18 cellular contexts compared by ENCODE assay signal in genomic region chr15:84737005-84737404, GRCh38. TPM values are rescaled to one million over a fixed set of nuclear protein-coding genes. Genes with fewer than 3 reads are reported as not detected.
DNase-seq lines count a peak whose midpoint lies in the region; ATAC-seq and TF ChIP-seq lines count a peak whose summit lies in the region.
"Had no signal": no experiment of that assay in that cellular context is flagged by ENCODE, and none has a peak within 500 bp of the region (broad histone marks: within the 10 kb centered on the region; RNA-seq: fewer than 3 reads in every experiment).

No MANE protein-coding gene starts in this region.

- BruUV-seq in Calu3 (replicated peaks; lab: Mats Ljungman, UMichigan), result no TSS peak

- POLR2A ChIA-PET in CD4-positive, alpha-beta T cell (lab: Charles Lee), result interaction anchor here (3.0 to 8.4 kb wide), 4 partner anchors 10 to 82 kb away, joined by 17 to 232 read pairs (median 194); partner anchors contain the start of genes SEC11A, WDR73 and ZNF592
- POLR2A ChIA-PET in activated CD8-positive, alpha-beta T cell treated with anti-CD3 and anti-CD28 coated beads, Interleukin-2, amount 10 ng/mL, durations not matched to agents 7 days and 5 days (lab: Charles Lee), result interaction anchor here (1.4 to 5.2 kb wide), 3 partner anchors 10 to 21 kb away, joined by 7 to 80 read pairs (median 11); partner anchors contain the start of gene SEC11A

- intact Hi-C loops in CD4-positive, alpha-beta T cell (cut with DNase I, micrococcal nuclease), result no loop called here
- intact Hi-C loops in Calu3 (cut with micrococcal nuclease; ENCODE audit: unreplicated experiment), result no loop called here

- no peak for TF ChIP-seq CTCF in CD4-positive, alpha-beta T cell (IDR thresholded peaks at IDR 0.05)
- TF ChIP-seq CTCF in Calu3 (IDR thresholded peaks at IDR 0.05; ENCODE audit: unreplicated experiment) (no peak), osteoblast (IDR thresholded peaks at IDR 0.05; ENCODE audit: extremely low read depth, low read depth, low read length) (no peak)

- H3K4me3 ChIP-seq in osteoblast (ENCODE audit: insufficient read depth, low read length), result no peak overlapping the region
- H3K4me3 ChIP-seq: colonic mucosa, gastroesophageal sphincter, upper lobe of right lung had no signal

- no peaks in the 10 kb centered on the region for H3K36me3 Mint-ChIP-seq in CD4-positive, alpha-beta T cell (ENCODE audit: low read depth)
- peaks cover 27% of the 10 kb centered on the region for H3K36me3 Mint-ChIP-seq in Calu3 (ENCODE audit: insufficient read depth, unreplicated experiment)
- no peaks in the 10 kb centered on the region for H3K36me3 Mint-ChIP-seq in activated CD8-positive, alpha-beta T cell treated with anti-CD3 and anti-CD28 coated beads, Interleukin-2, amount 10 ng/mL, durations not matched to agents 7 days and 5 days (ENCODE audit: low read depth)
- H3K36me3 Mint-ChIP-seq in naive B cell, result no peaks in the 10 kb centered on the region

- no peaks in the 10 kb centered on the region for H3K27me3 Mint-ChIP-seq in CD4-positive, alpha-beta T cell
- H3K27me3 Mint-ChIP-seq in Calu3 (ENCODE audit: unreplicated experiment) (no peaks in the 10 kb centered on the region), naive B cell (no peaks in the 10 kb centered on the region)
- no peaks in the 10 kb centered on the region for H3K27me3 Mint-ChIP-seq in activated CD8-positive, alpha-beta T cell treated with anti-CD3 and anti-CD28 coated beads, Interleukin-2, amount 10 ng/mL, durations not matched to agents 7 days and 5 days (ENCODE audit: low read depth)

- H3K36me3 ChIP-seq in osteoblast (ENCODE audit: insufficient read depth, low read length), result no peaks in the 10 kb centered on the region
- H3K36me3 ChIP-seq: colonic mucosa, gastroesophageal sphincter, upper lobe of right lung had no signal

- peaks cover 51% of the 10 kb centered on the region for H3K4me1 Mint-ChIP-seq in CD4-positive, alpha-beta T cell (ENCODE audit: low read depth)
- H3K4me1 Mint-ChIP-seq in Calu3 (ENCODE audit: low read depth, unreplicated experiment) (peaks cover 52% of the 10 kb centered on the region), naive B cell (peaks cover 31 to 54% (median 36%) of the 10 kb centered on the region in 3 donors)
- H3K4me1 Mint-ChIP-seq in activated CD8-positive, alpha-beta T cell treated with anti-CD3 and anti-CD28 coated beads, Interleukin-2, amount 10 ng/mL, durations not matched to agents 7 days and 5 days (ENCODE audit: low read depth), result peaks cover 47% of the 10 kb centered on the region

- H2AFZ ChIP-seq in osteoblast (ENCODE audit: low read length), result no peak overlapping the region

- DNase-seq in CD4-positive, alpha-beta T cell, result no peak
- DNase-seq in Calu3 (no peak), naive B cell (no peak), osteoblast (ENCODE audit: insufficient read length, low spot score, missing footprints) (no peak), cerebellar nuclear complex (lab: John Stamatoyannopoulos, UW) (no peak)
- no peak for DNase-seq in activated CD8-positive, alpha-beta T cell treated with anti-CD3 and anti-CD28 coated beads, Interleukin-2, amount 10 ng/mL, durations not matched to agents 7 days and 5 days
- DNase-seq: C1 segment of cervical spinal cord, colonic mucosa, EL, KG1, left ventricle myocardium superior, NCI-H146, NCI-H345, SIG-M5, upper lobe of right lung had no signal

- H3K9me3 Mint-ChIP-seq in CD4-positive, alpha-beta T cell, result no peaks in the 10 kb centered on the region
- H3K9me3 Mint-ChIP-seq in Calu3 (ENCODE audit: low read depth, unreplicated experiment) (no peaks in the 10 kb centered on the region), naive B cell (no peaks in the 10 kb centered on the region)
- no peaks in the 10 kb centered on the region for H3K9me3 Mint-ChIP-seq in activated CD8-positive, alpha-beta T cell treated with anti-CD3 and anti-CD28 coated beads, Interleukin-2, amount 10 ng/mL, durations not matched to agents 7 days and 5 days (ENCODE audit: insufficient read depth)

- H3K4me3 Mint-ChIP-seq in CD4-positive, alpha-beta T cell, result peak overlapping the region; percentile 2
- H3K4me3 Mint-ChIP-seq in Calu3 (ENCODE audit: low read depth, unreplicated experiment), result no peak overlapping the region
- H3K4me3 Mint-ChIP-seq in activated CD8-positive, alpha-beta T cell treated with anti-CD3 and anti-CD28 coated beads, Interleukin-2, amount 10 ng/mL, durations not matched to agents 7 days and 5 days, result no peak overlapping the region
- H3K4me3 Mint-ChIP-seq in naive B cell, result peak overlapping the region in 1 of 8 donors; percentile 49

- H3K9me3 ChIP-seq in CD4-positive, alpha-beta T cell (ENCODE audit: control insufficient read depth, low read length), result no peaks in the 10 kb centered on the region
- no peaks in the 10 kb centered on the region for H3K9me3 ChIP-seq in osteoblast (ENCODE audit: low read depth, low read length)
- H3K9me3 ChIP-seq: colonic mucosa, gastroesophageal sphincter, upper lobe of right lung had no signal

- H3K27me3 ChIP-seq in CD4-positive, alpha-beta T cell (ENCODE audit: control insufficient read depth, insufficient read depth, low read length), result no peaks in the 10 kb centered on the region
- H3K27me3 ChIP-seq in osteoblast (ENCODE audit: insufficient read depth, low read length), result no peaks in the 10 kb centered on the region
- H3K27me3 ChIP-seq: colonic mucosa, gastroesophageal sphincter, upper lobe of right lung had no signal

- no peak for ATAC-seq in CD4-positive, alpha-beta T cell (ENCODE audit: poor library complexity)
- ATAC-seq in activated CD8-positive, alpha-beta T cell treated with anti-CD3 and anti-CD28 coated beads, Interleukin-2, amount 10 ng/mL, durations not matched to agents 7 days and 5 days, result no peak
- ATAC-seq in naive B cell (ENCODE audit: low read depth in 2 of 2) (no peak), GM21528 (IDR thresholded peaks at IDR 0.05; ENCODE audit: low FRiP score, unreplicated experiment) (no peak), GM18858 (IDR thresholded peaks at IDR 0.05; ENCODE audit: unreplicated experiment) (no peak)
- ATAC-seq: gastroesophageal sphincter, left ventricle myocardium superior, upper lobe of right lung had no signal

- CTCF ChIA-PET in CD4-positive, alpha-beta T cell (lab: Charles Lee), result no interaction called here
- CTCF ChIA-PET in Calu3 (lab: Charles Lee), result no interaction called here
- CTCF ChIA-PET in activated CD8-positive, alpha-beta T cell treated with anti-CD3 and anti-CD28 coated beads, Interleukin-2, amount 10 ng/mL, durations not matched to agents 7 days and 5 days (lab: Charles Lee), result interaction anchor here (2.8 to 7.2 kb wide), 3 partner anchors 10 to 20 kb away, joined by 18 to 101 read pairs (median 31); partner anchors contain the start of gene SEC11A

- no peaks in the 10 kb centered on the region for H4K20me1 ChIP-seq in osteoblast (ENCODE audit: insufficient read depth, low read length)

- H3K27ac ChIP-seq in CD4-positive, alpha-beta T cell (ENCODE audit: low read depth, low read length), result no peak overlapping the region
- H3K27ac ChIP-seq in osteoblast (ENCODE audit: low read depth, low read length), result no peak overlapping the region
- H3K27ac ChIP-seq: colonic mucosa, gastroesophageal sphincter, upper lobe of right lung had no signal

- H3K4me2 ChIP-seq in osteoblast (ENCODE audit: insufficient read depth, low read length), result no peak overlapping the region

- H3K79me2 ChIP-seq in osteoblast (ENCODE audit: insufficient read depth, low read length), result no peaks in the 10 kb centered on the region

- H3K4me1 ChIP-seq in osteoblast (ENCODE audit: insufficient read depth, low read length), result peaks cover 19% of the 10 kb centered on the region
- H3K4me1 ChIP-seq: gastroesophageal sphincter had no signal

- H3K27ac Mint-ChIP-seq in CD4-positive, alpha-beta T cell, result peak overlapping the region; percentile 91
- peak overlapping the region; percentile 39 for H3K27ac Mint-ChIP-seq in Calu3 (ENCODE audit: unreplicated experiment)
- peak overlapping the region; percentile 79 for H3K27ac Mint-ChIP-seq in activated CD8-positive, alpha-beta T cell treated with anti-CD3 and anti-CD28 coated beads, Interleukin-2, amount 10 ng/mL, durations not matched to agents 7 days and 5 days
- H3K27ac Mint-ChIP-seq in naive B cell, result peak overlapping the region in 4 of 6 donors; percentile 10 to 84 (median 42)

RNA-seq across cellular contexts. Expression of gene ZNF592, which starts 11.4 kb away (rescaled TPM):
- total RNA-seq in CD4-positive, alpha-beta T cell, result 10 to 100 TPM; 37.5 to 38.2 TPM
- total RNA-seq in Calu3 (2022), result 49.5 and 49.6 TPM in 2 replicates
- total RNA-seq in activated CD8-positive, alpha-beta T cell treated with anti-CD3 and anti-CD28 coated beads, Interleukin-2, amount 10 ng/mL, durations not matched to agents 7 days and 5 days, result 10 to 100 TPM; 36.5 to 36.6 TPM
- polyA plus RNA-seq in naive B cell (ENCODE audit: low read depth in 6 of 6), result 10 to 100 TPM in 1 of 6 donors, 1 to 10 TPM in 5; 2.2 to 21.4 (median 8.5) TPM
- total RNA-seq in osteoblast, result 11.2 and 12.4 TPM in 2 replicates

RNA-seq across cellular contexts. Expression of gene SEC11A, which starts 21.1 kb away (rescaled TPM):
- 10 to 100 TPM; 44.1 to 47.0 TPM for total RNA-seq in CD4-positive, alpha-beta T cell
- total RNA-seq in Calu3 (2022), result 214 and 243 TPM in 2 replicates
- total RNA-seq in activated CD8-positive, alpha-beta T cell treated with anti-CD3 and anti-CD28 coated beads, Interleukin-2, amount 10 ng/mL, durations not matched to agents 7 days and 5 days, result 100 to 1,000 TPM; 117 to 119 TPM
- polyA plus RNA-seq in naive B cell (ENCODE audit: low read depth in 6 of 6), result 100 to 1,000 TPM; 107 to 142 (median 130) TPM
- total RNA-seq in osteoblast, result 200 and 202 TPM in 2 replicates

Comparison
In these comparisons a context has a peak if more than half of its experiments do, and no peak if none do; other contexts are left out.
1. H3K27ac Mint-ChIP-seq: peak in every context shown above with its lines; median percentile 91 in CD4-positive, alpha-beta T cell; 79 in activated CD8-positive, alpha-beta T cell treated with anti-CD3 and anti-CD28 coated beads, Interleukin-2, amount 10 ng/mL, durations not matched to agents 7 days and 5 days; 42 in naive B cell; 39 in Calu3.